In the genomic region with DNA sequence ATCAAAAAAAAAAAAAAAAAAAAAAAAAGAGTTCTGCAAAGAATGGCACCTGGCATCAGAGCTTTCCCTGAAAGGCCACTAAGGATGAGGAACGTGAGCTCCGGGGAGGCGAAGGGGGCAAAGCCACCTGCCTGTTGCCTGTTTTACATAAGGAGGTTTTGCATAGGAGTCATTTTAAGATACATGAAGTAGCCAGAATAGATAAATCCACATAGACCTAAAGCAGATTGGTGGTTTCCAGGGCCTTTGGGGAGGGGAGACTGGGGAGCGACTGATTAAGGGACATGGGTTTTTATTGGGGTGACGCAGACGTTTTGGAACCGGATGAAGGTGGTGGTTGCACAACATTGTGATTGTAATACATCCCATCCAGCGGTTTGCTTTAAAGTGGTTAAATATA, we compare ENCODE assay signal across 10 cellular contexts. TPM values are rescaled to one million over a fixed set of nuclear protein-coding genes. Genes with fewer than 3 reads are reported as not detected.
DNase-seq lines count a peak whose midpoint lies in the region; ATAC-seq and TF ChIP-seq lines count a peak whose summit lies in the region.
"Had no signal": no experiment of that assay in that cellular context is flagged by ENCODE, and none has a peak within 500 bp of the region (broad histone marks: within the 10 kb centered on the region; RNA-seq: fewer than 3 reads in every experiment).

No MANE protein-coding gene starts in this region.

- TF ChIP-seq CTCF in osteocyte (IDR thresholded peaks at IDR 0.05), result no peak

- H3K4me1 Mint-ChIP-seq in osteocyte (ENCODE audit: unreplicated experiment), result peaks cover 89% of the 10 kb centered on the region
- H3K4me1 Mint-ChIP-seq in CD8-positive, alpha-beta memory T cell, result peaks cover 42 to 66% (median 51%) of the 10 kb centered on the region in 3 donors

- H3K4me3 ChIP-seq in CD8-positive, alpha-beta memory T cell (ENCODE audit: low read length), result no peak overlapping the region

- H3K4me3 Mint-ChIP-seq in osteocyte (ENCODE audit: unreplicated experiment), result no peak overlapping the region
- peak overlapping the region in 2 of 7 donors; percentile 12 to 39 for H3K4me3 Mint-ChIP-seq in CD8-positive, alpha-beta memory T cell

- CTCF ChIA-PET in CD8-positive, alpha-beta memory T cell (lab: Charles Lee), result interaction anchor here (0.7 kb wide), 1 partner anchor 171 kb away, joined by 3 read pairs; no protein-coding TSS in a partner anchor

- H3K27ac ChIP-seq in CD8-positive, alpha-beta memory T cell (ENCODE audit: low read depth, low read length), result no peak overlapping the region

- POLR2A ChIA-PET in CD8-positive, alpha-beta memory T cell (lab: Charles Lee), result no interaction called here

- peaks cover 8% of the 10 kb centered on the region for H3K4me1 ChIP-seq in CD8-positive, alpha-beta memory T cell (ENCODE audit: insufficient read depth, low read length)

- H3K9me3 ChIP-seq in CD8-positive, alpha-beta memory T cell (ENCODE audit: low read length), result no peaks in the 10 kb centered on the region

- H3K36me3 ChIP-seq in CD8-positive, alpha-beta memory T cell (ENCODE audit: insufficient read depth, low read length), result no peaks in the 10 kb centered on the region

- DNase-seq in NCI-H526 (lab: John Stamatoyannopoulos, UW) (peak; percentile 88 to 91), osteocyte (ENCODE audit: extremely low spot score, unreplicated experiment) (no peak), retina (no peak), DMS153 (lab: John Stamatoyannopoulos, UW) (no peak)
- no peak for DNase-seq in CD8-positive, alpha-beta memory T cell
- no peak for DNase-seq in stimulated activated CD4-positive, alpha-beta T cell treated with anti-CD3 and anti-CD28 coated beads, Interleukin-2, amount 100 ng/mL, for 24 hours
- DNase-seq: SHP77 had no signal

- H3K27me3 ChIP-seq in CD8-positive, alpha-beta memory T cell (ENCODE audit: insufficient read depth, low read length, poor library complexity, severe bottlenecking), result no peaks in the 10 kb centered on the region

- peak overlapping the region; percentile 52 for H3K27ac Mint-ChIP-seq in osteocyte (ENCODE audit: unreplicated experiment)
- H3K27ac Mint-ChIP-seq in CD8-positive, alpha-beta memory T cell, result peak overlapping the region in 1 of 8 donors; percentile 38

- peak; percentile 72 for ATAC-seq in GM18511 (IDR thresholded peaks at IDR 0.05; ENCODE audit: unreplicated experiment)
- ATAC-seq in HG02610 (IDR thresholded peaks at IDR 0.05; ENCODE audit: unreplicated experiment), result peak; percentile 67
- ATAC-seq: HCT116 had no signal

- H3K9me3 Mint-ChIP-seq in osteocyte (ENCODE audit: unreplicated experiment), result no peaks in the 10 kb centered on the region
- H3K9me3 Mint-ChIP-seq in CD8-positive, alpha-beta memory T cell, result no peaks in the 10 kb centered on the region

- no peaks in the 10 kb centered on the region for H3K27me3 Mint-ChIP-seq in osteocyte (ENCODE audit: unreplicated experiment)
- peaks cover 0 to 2% of the 10 kb centered on the region in 2 donors for H3K27me3 Mint-ChIP-seq in CD8-positive, alpha-beta memory T cell

- peaks cover 11% of the 10 kb centered on the region for H3K36me3 Mint-ChIP-seq in osteocyte (ENCODE audit: unreplicated experiment)
- H3K36me3 Mint-ChIP-seq in CD8-positive, alpha-beta memory T cell, result peaks cover 0 to 2% (median 0%) of the 10 kb centered on the region in 3 donors

RNA-seq across cellular contexts. Expression of a gene that starts 7.1 kb away (rescaled TPM):
- total RNA-seq in osteocyte, result 111 and 115 TPM in 2 replicates
- total RNA-seq in CD8-positive, alpha-beta memory T cell, result 10 to 100 TPM; 63.0 to 66.0 TPM
- polyA plus RNA-seq in CD8-positive, alpha-beta memory T cell, result 9.5 TPM

Comparison
In these comparisons a context has a peak if more than half of its experiments do, and no peak if none do; other contexts are left out.
1. DNase-seq: peak in NCI-H526 (2 of 2); none in osteocyte (single experiment), retina (single experiment), CD8-positive, alpha-beta memory T cell (0 of 5), stimulated activated CD4-positive, alpha-beta T cell treated with anti-CD3 and anti-CD28 coated beads, Interleukin-2, amount 100 ng/mL, for 24 hours (0 of 2) and DMS153 (single experiment).